Comparison of ENCODE assay signal across 8 cellular contexts in genomic region chr7:12212051-12212485, GRCh38. TPM values are rescaled to one million over a fixed set of nuclear protein-coding genes. Genes with fewer than 3 reads are reported as not detected.
DNase-seq lines count a peak whose midpoint lies in the region; FAIRE-seq and TF ChIP-seq lines count a peak whose summit lies in the region.

No MANE protein-coding gene starts in this region.

- no peaks in the 10 kb centered on the region for H3K9me3 ChIP-seq in stomach

- peaks cover 7 to 34% (median 19%) of the 10 kb centered on the region in 4 donors for H3K4me1 ChIP-seq in stomach

- 22 to 31% (median 24%) methylated on average over 5 of the region's 5 CpGs for WGBS in stomach, 5 donors

- no peaks in the 10 kb centered on the region for H3K27me3 Mint-ChIP-seq in activated naive CD8-positive, alpha-beta T cell

- no peak for TF ChIP-seq POLR2A in stomach (IDR thresholded peaks at IDR 0.05)

- H3K27ac ChIP-seq in stomach = peak overlapping the region; percentile 62 to 100 (median 96)

- no peak for FAIRE-seq in urothelium cell line (lab: Jason Lieb, UNC)

- H3K9me3 Mint-ChIP-seq in activated naive CD8-positive, alpha-beta T cell (ENCODE audit: low read depth) = no peaks in the 10 kb centered on the region

- peaks cover 14% of the 10 kb centered on the region for H3K36me3 Mint-ChIP-seq in activated naive CD8-positive, alpha-beta T cell

- H3K27ac Mint-ChIP-seq in activated naive CD8-positive, alpha-beta T cell = peak overlapping the region; percentile 99

- intact Hi-C loops in stomach (cut with DNase I; ENCODE audit: low total_unique reads) = no loop called here

- H3K36me3 ChIP-seq in stomach = peaks cover 0 to 25% (median 21%) of the 10 kb centered on the region in 4 donors

- no peak for TF ChIP-seq CTCF in stomach (IDR thresholded peaks at IDR 0.05)

- DNase-seq in Daoy (ENCODE audit: low read depth) (peak; percentile 21), NCI-H1092 (lab: John Stamatoyannopoulos, UW) (peak; percentile 21), inferior parietal cortex (ENCODE audit: extremely low spot score) (peak; percentile 35), stomach (no peak), urothelium cell line (ENCODE audit: low spot score) (no peak), ureter (ENCODE audit: low spot score) (no peak)
- DNase-seq in activated CD8-positive, alpha-beta memory T cell treated with anti-CD3 and anti-CD28 coated beads, Interleukin-2, amount 50 U/mL, for 4 hours = no peak

- TF ChIP-seq EP300 in stomach (IDR thresholded peaks at IDR 0.05) = no peak

- H3K4me3 ChIP-seq in stomach = peak overlapping the region; percentile 66 to 82 (median 76)

- peaks cover 56% of the 10 kb centered on the region for H3K4me1 Mint-ChIP-seq in activated naive CD8-positive, alpha-beta T cell (ENCODE audit: low read depth)

- no peaks in the 10 kb centered on the region for H3K27me3 ChIP-seq in stomach

- H3K4me3 Mint-ChIP-seq in activated naive CD8-positive, alpha-beta T cell = peak overlapping the region; percentile 97

RNA-seq across cellular contexts. Expression of gene TMEM106B, which starts 1.0 kb away (rescaled TPM):
- 63.4 and 84.9 TPM in 2 replicates for total RNA-seq in Daoy (2014; rRNA removed; shearing (Covaris generic))
- total RNA-seq in stomach (10 to 100 TPM in 4 of 5 donors, 1 to 10 TPM in 1; 5.8 to 85.5 (median 72.3) TPM), ureter (56.6 TPM)
- 1 to 10 TPM; 5.0 to 9.6 (median 7.3) TPM for polyA plus RNA-seq in stomach

Comparison
In these comparisons a context has a peak if more than half of its experiments do, and no peak if none do; other contexts are left out.
1. DNase-seq: peak in Daoy (single experiment), NCI-H1092 (single experiment) and inferior parietal cortex (single experiment); none in stomach (single experiment), urothelium cell line (single experiment), activated CD8-positive, alpha-beta memory T cell treated with anti-CD3 and anti-CD28 coated beads, Interleukin-2, amount 50 U/mL, for 4 hours (single experiment) and ureter (single experiment).